25 cellular contexts compared by ENCODE assay signal in the genomic region with DNA sequence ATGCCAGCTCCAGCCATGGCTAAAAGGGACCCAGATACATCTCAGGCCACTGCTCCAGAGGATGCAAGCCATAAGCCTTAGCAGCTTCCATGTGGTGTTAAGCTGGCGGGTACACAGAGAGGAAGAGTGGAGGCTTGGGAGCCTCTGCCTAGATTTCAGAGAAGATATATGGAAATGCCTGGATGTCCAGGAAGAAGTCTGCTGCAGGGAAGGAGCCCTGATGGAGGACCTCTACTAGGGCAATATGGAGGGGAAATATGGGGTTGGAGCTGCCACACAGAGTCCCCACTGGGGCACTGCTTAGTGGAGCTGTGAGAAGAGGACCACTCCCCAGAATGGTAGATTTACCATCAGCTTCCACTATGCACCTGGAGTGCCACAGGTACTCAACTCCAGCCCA. TPM values are rescaled to one million over a fixed set of nuclear protein-coding genes. Genes with fewer than 3 reads are reported as not detected.
DNase-seq lines count a peak whose midpoint lies in the region; TF ChIP-seq lines count a peak whose summit lies in the region.
"Had no signal": no experiment of that assay in that cellular context is flagged by ENCODE, and none has a peak within 500 bp of the region (broad histone marks: within the 10 kb centered on the region; RNA-seq: fewer than 3 reads in every experiment).

No MANE protein-coding gene starts in this region.

- H3K4me2 ChIP-seq in OCI-LY7 (ENCODE audit: low read length) = no peak overlapping the region
- H3K4me2 ChIP-seq: BLaER1 had no signal

- H3K27me3 Mint-ChIP-seq in endodermal cell (ENCODE audit: insufficient read depth) = no peaks in the 10 kb centered on the region
- peaks cover 31% of the 10 kb centered on the region for H3K27me3 Mint-ChIP-seq in activated T-helper 1 cell treated with anti-CD3 and anti-CD28 coated beads, Interleukin-12 subunit alpha, Interleukin-12 subunit beta, Interleukin-2, Interleukin-4 antibody, amounts not matched to agents 30 ng/mL and 10 ng/mL and 1 ng/mL, durations not matched to agents 14 hours and 24 hours and 36 hours (ENCODE audit: insufficient read depth)

- H3K9me2 ChIP-seq in OCI-LY7 (ENCODE audit: insufficient read depth, low read length) = no peaks in the 10 kb centered on the region

- 94 to 100% methylated on average over 1 of the region's 1 CpG for WGBS in endodermal cell (ENCODE audit: insufficient coverage in 1 of 2, insufficient read length in 1 of 2), 2 experiments

- H3K9me3 Mint-ChIP-seq in endodermal cell = peaks cover 74% of the 10 kb centered on the region
- H3K9me3 Mint-ChIP-seq in activated T-helper 1 cell treated with anti-CD3 and anti-CD28 coated beads, Interleukin-12 subunit alpha, Interleukin-12 subunit beta, Interleukin-2, Interleukin-4 antibody, amounts not matched to agents 30 ng/mL and 10 ng/mL and 1 ng/mL, durations not matched to agents 14 hours and 24 hours and 36 hours = peaks cover 31% of the 10 kb centered on the region

- no TSS peak for BruUV-seq in OCI-LY7 (replicated peaks; lab: Mats Ljungman, UMichigan)

- POLR2A ChIA-PET in HEK293 (lab: Yijun Ruan, JAX) (interaction anchor here (0.9 kb wide), 1 partner anchor 65 kb away, joined by 3 read pairs; a partner anchor contains a TSS), OCI-LY7 (lab: Charles Lee) (interaction anchor here (0.6 kb wide), 1 partner anchor 206 kb away, joined by 3 read pairs; no protein-coding TSS in a partner anchor)

- no peak overlapping the region for H3K9ac ChIP-seq in endodermal cell (ENCODE audit: extremely low read depth, low read length, poor library complexity, severe bottlenecking)
- H3K9ac ChIP-seq: BLaER1 had no signal

- H3K9me3 ChIP-seq in HEK293 (ENCODE audit: control insufficient read depth, insufficient read depth, low read depth, low read length) = no peaks in the 10 kb centered on the region; the same call in 1 of the 2 replicates
- H3K9me3 ChIP-seq in OCI-LY7 (ENCODE audit: low read length) = peaks cover 21% of the 10 kb centered on the region
- H3K9me3 ChIP-seq in endodermal cell (ENCODE audit: control insufficient read depth, low read length) = peaks cover 68% of the 10 kb centered on the region
- H3K9me3 ChIP-seq: BE2C had no signal

- no peaks in the 10 kb centered on the region for H3K27me3 ChIP-seq in endodermal cell (ENCODE audit: control insufficient read depth, insufficient read depth, low read length, poor library complexity, severe bottlenecking)
- H3K27me3 ChIP-seq: BE2C, BLaER1 had no signal

- TF ChIP-seq CTCF in HEK293 (tag by site-specific recombination; IDR thresholded peaks at IDR 0.05) (no peak), OCI-LY7 (conservative IDR thresholded peaks at IDR 0.05; ENCODE audit: low read length) (no peak), endodermal cell (conservative IDR thresholded peaks at IDR 0.05) (no peak)

- H4K20me1 ChIP-seq in OCI-LY7 (ENCODE audit: insufficient read depth, low read length) = no peaks in the 10 kb centered on the region
- H4K20me1 ChIP-seq: BLaER1 had no signal

- H3K36me3 Mint-ChIP-seq in endodermal cell (ENCODE audit: low read depth) = peaks cover 39% of the 10 kb centered on the region
- peaks cover 4% of the 10 kb centered on the region for H3K36me3 Mint-ChIP-seq in activated T-helper 1 cell treated with anti-CD3 and anti-CD28 coated beads, Interleukin-12 subunit alpha, Interleukin-12 subunit beta, Interleukin-2, Interleukin-4 antibody, amounts not matched to agents 30 ng/mL and 10 ng/mL and 1 ng/mL, durations not matched to agents 14 hours and 24 hours and 36 hours (ENCODE audit: low read depth)
- H3K36me3 Mint-ChIP-seq: CD14-positive monocyte had no signal

- DNase-seq in OCI-LY7 (ENCODE audit: low spot score) (peak; percentile 30), endodermal cell (no peak), putamen (ENCODE audit: low spot score) (no peak), NCI-H1092 treated with DMSO at 0.1 percent for 48 hours (lab: John Stamatoyannopoulos, UW) (no peak)
- DNase-seq in activated T-helper 1 cell treated with anti-CD3 and anti-CD28 coated beads, Interleukin-12 subunit alpha, Interleukin-12 subunit beta, Interleukin-2, Interleukin-4 antibody, amounts not matched to agents 30 ng/mL and 10 ng/mL and 1 ng/mL, durations not matched to agents 14 hours and 24 hours and 36 hours (ENCODE audit: low spot score) = no peak
- DNase-seq: 8988T; ACHN; BE2C; C1 segment of cervical spinal cord; CD4-positive, alpha-beta memory T cell; CD4-positive, CD25-positive, alpha-beta regulatory T cell; CD8-positive, alpha-beta memory T cell; COR-L47; DMS 273 treated with DMSO at 0.1 percent for 48 hours; DMS153; DMS53; DMS79; DND-41; EL; GDM1 had no signal

- CTCF ChIA-PET in HEK293 (lab: Yijun Ruan, JAX) (interaction anchor here (0.6 to 1.7 kb wide), 5 partner anchors 8 to 491 kb away, joined by 3 to 8 read pairs (median 4); a partner anchor contains a TSS), OCI-LY7 (lab: Charles Lee; ENCODE audit: unreplicated experiment) (no interaction called here)

- H3K36me3 ChIP-seq in HEK293 (ENCODE audit: control insufficient read depth in 2 of 2, insufficient read depth in 1 of 2, low read length in 2 of 2) (no peaks in the 10 kb centered on the region), OCI-LY7 (ENCODE audit: insufficient read depth, low read length) (no peaks in the 10 kb centered on the region), endodermal cell (ENCODE audit: control insufficient read depth, insufficient read depth, low read length) (peaks cover 3% of the 10 kb centered on the region)
- H3K36me3 ChIP-seq: BE2C, BLaER1 had no signal

- no peaks in the 10 kb centered on the region for H3K4me1 ChIP-seq in HEK293 (ENCODE audit: control insufficient read depth, insufficient read depth, low read length)
- peaks cover 6% of the 10 kb centered on the region for H3K4me1 ChIP-seq in OCI-LY7 (ENCODE audit: insufficient read depth, low read length, poor library complexity, severe bottlenecking)
- H3K4me1 ChIP-seq in endodermal cell (ENCODE audit: control insufficient read depth, insufficient read depth, low read length) = peaks cover 2% of the 10 kb centered on the region
- H3K4me1 ChIP-seq: BE2C, BLaER1 had no signal

- no peak overlapping the region for H3K4me3 Mint-ChIP-seq in endodermal cell
- no peak overlapping the region for H3K4me3 Mint-ChIP-seq in activated T-helper 1 cell treated with anti-CD3 and anti-CD28 coated beads, Interleukin-12 subunit alpha, Interleukin-12 subunit beta, Interleukin-2, Interleukin-4 antibody, amounts not matched to agents 30 ng/mL and 10 ng/mL and 1 ng/mL, durations not matched to agents 14 hours and 24 hours and 36 hours
- H3K4me3 Mint-ChIP-seq: CD14-positive monocyte; CD4-positive, alpha-beta memory T cell; CD4-positive, CD25-positive, alpha-beta regulatory T cell had no signal

- H2AFZ ChIP-seq in OCI-LY7 (ENCODE audit: low read length) = no peak overlapping the region

- intact Hi-C loops in OCI-LY7 (cut with micrococcal nuclease; ENCODE audit: unreplicated experiment) = no loop called here
- intact Hi-C loops in activated T-helper 1 cell treated with anti-CD3 and anti-CD28 coated beads, Interleukin-12 subunit alpha, Interleukin-12 subunit beta, Interleukin-2, Interleukin-4 antibody, amounts not matched to agents 30 ng/mL and 10 ng/mL and 1 ng/mL, durations not matched to agents 14 hours and 24 hours and 36 hours (cut with micrococcal nuclease) = no loop called here

- peaks cover 13% of the 10 kb centered on the region for H3K4me1 Mint-ChIP-seq in endodermal cell
- peaks cover 5% of the 10 kb centered on the region for H3K4me1 Mint-ChIP-seq in activated T-helper 1 cell treated with anti-CD3 and anti-CD28 coated beads, Interleukin-12 subunit alpha, Interleukin-12 subunit beta, Interleukin-2, Interleukin-4 antibody, amounts not matched to agents 30 ng/mL and 10 ng/mL and 1 ng/mL, durations not matched to agents 14 hours and 24 hours and 36 hours (ENCODE audit: low read depth)

- no peak overlapping the region for H3K27ac Mint-ChIP-seq in endodermal cell
- no peak overlapping the region for H3K27ac Mint-ChIP-seq in activated T-helper 1 cell treated with anti-CD3 and anti-CD28 coated beads, Interleukin-12 subunit alpha, Interleukin-12 subunit beta, Interleukin-2, Interleukin-4 antibody, amounts not matched to agents 30 ng/mL and 10 ng/mL and 1 ng/mL, durations not matched to agents 14 hours and 24 hours and 36 hours
- H3K27ac Mint-ChIP-seq: CD4-positive, alpha-beta memory T cell; CD4-positive, CD25-positive, alpha-beta regulatory T cell had no signal

- no peaks in the 10 kb centered on the region for H3K79me2 ChIP-seq in OCI-LY7 (ENCODE audit: insufficient read depth, low read depth, low read length)

- no peak overlapping the region for H3K27ac ChIP-seq in HEK293 (ENCODE audit: extremely low read depth, low read depth, low read length)
- H3K27ac ChIP-seq in OCI-LY7 (ENCODE audit: low read depth, low read length, poor library complexity, severe bottlenecking) = no peak overlapping the region
- no peak overlapping the region for H3K27ac ChIP-seq in endodermal cell (ENCODE audit: low read depth, low read length)
- H3K27ac ChIP-seq: BLaER1 had no signal

- no peak overlapping the region for H3K4me3 ChIP-seq in HEK293 (ENCODE audit: low read depth, low read length)
- no peak overlapping the region for H3K4me3 ChIP-seq in OCI-LY7 (ENCODE audit: low read depth, low read length, poor library complexity, severe bottlenecking)
- peak overlapping the region; percentile 63 for H3K4me3 ChIP-seq in endodermal cell (ENCODE audit: low read length)
- H3K4me3 ChIP-seq: BLaER1, GM12878 had no signal

RNA-seq across cellular contexts. Expression of a gene that starts 32.1 kb away (rescaled TPM):
- total RNA-seq in OCI-LY7 (2014; rRNA removed; shearing (Covaris generic)) = 0.47 and 0.80 TPM in 2 replicates
- total RNA-seq in OCI-LY7 (2022) (0.17 TPM in 1 of 2 replicates, not detected in the other), endodermal cell (1 to 10 TPM; 1.1 to 1.9 TPM)
- polyA plus RNA-seq in endodermal cell (2013, experiment 1 of 2) = 1.4 TPM
- polyA plus RNA-seq in endodermal cell (2013, experiment 2 of 2) = 1.1 TPM
- not detected in 2 replicates for total RNA-seq in activated T-helper 1 cell treated with anti-CD3 and anti-CD28 coated beads, Interleukin-12 subunit alpha, Interleukin-12 subunit beta, Interleukin-2, Interleukin-4 antibody, amounts not matched to agents 30 ng/mL and 10 ng/mL and 1 ng/mL, durations not matched to agents 14 hours and 24 hours and 36 hours
- total RNA-seq: G401, GM12878 had no signal
- polyA plus RNA-seq: CD14-positive monocyte; CD4-positive, CD25-positive, alpha-beta regulatory T cell; CD8-positive, alpha-beta memory T cell; GM12878 had no signal

RNA-seq across cellular contexts. Expression of a gene that starts 56.2 kb away (rescaled TPM):
- total RNA-seq in OCI-LY7 (2014; rRNA removed; shearing (Covaris generic)) = not detected in 2 replicates
- total RNA-seq in OCI-LY7 (2022) = 0.31 and 0.65 TPM in 2 replicates
- 10 to 100 TPM; 11.1 to 36.8 TPM for total RNA-seq in endodermal cell
- polyA plus RNA-seq in endodermal cell (2013, experiment 1 of 2) = 20.4 TPM
- polyA plus RNA-seq in endodermal cell (2013, experiment 2 of 2) = 18.1 TPM
- total RNA-seq in activated T-helper 1 cell treated with anti-CD3 and anti-CD28 coated beads, Interleukin-12 subunit alpha, Interleukin-12 subunit beta, Interleukin-2, Interleukin-4 antibody, amounts not matched to agents 30 ng/mL and 10 ng/mL and 1 ng/mL, durations not matched to agents 14 hours and 24 hours and 36 hours = not detected in 2 replicates
- total RNA-seq: CD4-positive, alpha-beta memory T cell; CD4-positive, CD25-positive, alpha-beta regulatory T cell; CD8-positive, alpha-beta memory T cell; G401 had no signal
- polyA plus RNA-seq: CD4-positive, alpha-beta memory T cell; CD4-positive, CD25-positive, alpha-beta regulatory T cell; CD8-positive, alpha-beta memory T cell had no signal

Comparison
In these comparisons a context has a peak if more than half of its experiments do, and no peak if none do; other contexts are left out.
1. RNA of a gene that starts 56.2 kb away (total RNA-seq): 11.1 to 36.8 TPM in endodermal cell; 0.31 to 0.65 TPM in OCI-LY7 and not detected in activated T-helper 1 cell treated with anti-CD3 and anti-CD28 coated beads, Interleukin-12 subunit alpha, Interleukin-12 subunit beta, Interleukin-2, Interleukin-4 antibody, amounts not matched to agents 30 ng/mL and 10 ng/mL and 1 ng/mL, durations not matched to agents 14 hours and 24 hours and 36 hours; every median in the first group is over 4 times any median in the second.